ENCODE assay signal across 20 cellular contexts in the genomic region with DNA sequence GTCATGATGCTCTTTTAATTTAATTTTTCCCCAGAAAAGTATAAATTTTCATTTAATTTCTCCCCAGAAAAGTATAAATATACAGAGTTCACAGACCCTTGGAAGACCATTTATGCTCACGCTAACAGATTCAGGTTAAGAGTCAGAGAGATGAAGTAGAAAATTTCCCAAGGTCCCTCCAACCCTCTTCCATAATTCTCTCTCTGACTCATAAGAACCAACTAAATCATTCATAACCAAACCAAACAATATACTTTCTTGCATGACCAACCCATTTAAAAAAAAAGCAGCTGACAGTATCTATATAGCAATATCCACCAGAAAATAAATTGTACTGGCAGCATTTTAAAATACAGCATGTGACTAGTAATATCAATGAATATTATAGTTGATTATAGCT. TPM values are rescaled to one million over a fixed set of nuclear protein-coding genes. Genes with fewer than 3 reads are reported as not detected.
A peak's percentile ranks its signal among the peaks of the same experiment; 100 is the strongest.
DNase-seq lines count a peak whose midpoint lies in the region; ATAC-seq and TF ChIP-seq lines count a peak whose summit lies in the region.
"Had no signal": no experiment of that assay in that cellular context is flagged by ENCODE, and none has a peak within 500 bp of the region (broad histone marks: within the 10 kb centered on the region; RNA-seq: fewer than 3 reads in every experiment).

No MANE protein-coding gene starts in this region.

- TF ChIP-seq POLR2A in NB4 (IDR thresholded peaks at IDR 0.05; ENCODE audit: extremely low read depth, insufficient read length), result no peak

- H3K79me2 ChIP-seq in mammary epithelial cell (ENCODE audit: insufficient read depth, low read length), result peaks cover 49% of the 10 kb centered on the region
- peaks cover 27% of the 10 kb centered on the region for H3K79me2 ChIP-seq in osteoblast (ENCODE audit: insufficient read depth, low read length)

- H3K4me3 ChIP-seq in HEK293 (ENCODE audit: low read depth, low read length), result no peak overlapping the region
- H3K4me3 ChIP-seq in NB4 (ENCODE audit: low read depth, low read length), result peak overlapping the region; percentile 21
- no peak overlapping the region for H3K4me3 ChIP-seq in mammary epithelial cell (replicated peaks in 1 of 3; ENCODE audit: insufficient read depth in 1 of 3, low read depth in 2 of 3, low read length in 3 of 3)
- H3K4me3 ChIP-seq in osteoblast (ENCODE audit: insufficient read depth, low read length), result no peak overlapping the region
- H3K4me3 ChIP-seq: GM23248 had no signal

- dilution Hi-C loops in mammary epithelial cell (cut with HindIII; ENCODE audit: low sequenced_read_pairs), result no loop called here

- CTCF ChIA-PET in HEK293 (lab: Yijun Ruan, JAX) (interaction anchor here (0.6 kb wide), 1 partner anchor 19 kb away, joined by 4 read pairs; no protein-coding TSS in a partner anchor), mammary epithelial cell (lab: Charles Lee; ENCODE audit: low non-redundant PET) (no interaction called here)

- 89% methylated on average over 1 of the region's 1 CpG for WGBS in mammary epithelial cell (ENCODE audit: low coverage, missing lambda C conversion rate)

- intact Hi-C loops in mammary epithelial cell (cut with micrococcal nuclease), result no loop called here

- H3K27me3 ChIP-seq in mammary epithelial cell (ENCODE audit: insufficient read depth, low read length) (no peaks in the 10 kb centered on the region), osteoblast (ENCODE audit: insufficient read depth, low read length) (no peaks in the 10 kb centered on the region)

- in situ Hi-C loops in mammary epithelial cell (cut with MboI; ENCODE audit: low sequenced_read_pairs in 2 of 2), result no loop called here

- H3K9ac ChIP-seq in mammary epithelial cell (ENCODE audit: insufficient read depth, low read length), result no peak overlapping the region
- H3K9ac ChIP-seq: GM23248 had no signal

- H3K36me3 ChIP-seq in HEK293 (ENCODE audit: control insufficient read depth in 2 of 2, insufficient read depth in 1 of 2, low read length in 2 of 2) (no peaks in the 10 kb centered on the region), mammary epithelial cell (ENCODE audit: insufficient read depth, low read length) (no peaks in the 10 kb centered on the region), osteoblast (ENCODE audit: insufficient read depth, low read length) (no peaks in the 10 kb centered on the region)

- H3K4me2 ChIP-seq in mammary epithelial cell (ENCODE audit: insufficient read depth, low read depth, low read length) (no peak overlapping the region), osteoblast (ENCODE audit: insufficient read depth, low read length) (no peak overlapping the region)

- H3K4me1 ChIP-seq in HEK293 (ENCODE audit: control insufficient read depth, insufficient read depth, low read length), result peaks cover 5% of the 10 kb centered on the region
- H3K4me1 ChIP-seq in mammary epithelial cell (ENCODE audit: insufficient read depth, low read length), result peaks cover 5% of the 10 kb centered on the region
- peaks cover 7% of the 10 kb centered on the region for H3K4me1 ChIP-seq in osteoblast (ENCODE audit: insufficient read depth, low read length)

- H3K9me3 ChIP-seq in HEK293 (ENCODE audit: control insufficient read depth, insufficient read depth, low read depth, low read length) (no peaks in the 10 kb centered on the region), mammary epithelial cell (replicated peaks; ENCODE audit: insufficient read depth, low read length) (no peaks in the 10 kb centered on the region), osteoblast (ENCODE audit: low read depth, low read length) (no peaks in the 10 kb centered on the region)
- H3K9me3 ChIP-seq: Caco-2 had no signal

- no peak overlapping the region for H2AFZ ChIP-seq in mammary epithelial cell (ENCODE audit: low read depth, low read length)
- H2AFZ ChIP-seq in osteoblast (ENCODE audit: low read length), result no peak overlapping the region
- H2AFZ ChIP-seq: GM23248 had no signal

- H3K27ac ChIP-seq in HEK293 (ENCODE audit: extremely low read depth, low read depth, low read length) (no peak overlapping the region), mammary epithelial cell (ENCODE audit: insufficient read depth, low read depth, low read length) (no peak overlapping the region), osteoblast (ENCODE audit: low read depth, low read length) (no peak overlapping the region)
- H3K27ac ChIP-seq: C4-2B, GM23248, RWPE1 had no signal

- POLR2A ChIA-PET in HEK293 (lab: Yijun Ruan, JAX), result no interaction called here

- no peaks in the 10 kb centered on the region for H4K20me1 ChIP-seq in mammary epithelial cell (ENCODE audit: insufficient read depth, low read length)
- no peaks in the 10 kb centered on the region for H4K20me1 ChIP-seq in osteoblast (ENCODE audit: insufficient read depth, low read length)

- no peak for TF ChIP-seq CTCF in HEK293 (tag by site-specific recombination; IDR thresholded peaks at IDR 0.05)
- TF ChIP-seq CTCF in NB4 (IDR thresholded peaks at IDR 0.05; ENCODE audit: low read depth, low read length), result no peak
- no peak for TF ChIP-seq CTCF in mammary epithelial cell (conservative IDR thresholded peaks at IDR 0.05 in 1 of 2, IDR thresholded peaks at IDR 0.05 in 1 of 2; ENCODE audit: extremely low read depth in 1 of 2, insufficient read depth in 1 of 2, low read depth in 1 of 2, low read length in 2 of 2)
- TF ChIP-seq CTCF in osteoblast (IDR thresholded peaks at IDR 0.05; ENCODE audit: extremely low read depth, low read depth, low read length), result no peak

- ATAC-seq in GM21423 (IDR thresholded peaks at IDR 0.05; ENCODE audit: unreplicated experiment) (no peak), GM19324 (IDR thresholded peaks at IDR 0.05; ENCODE audit: low FRiP score, unreplicated experiment) (no peak)
- ATAC-seq: CD8-positive, alpha-beta T cell had no signal

- no TSS peak for BruUV-seq in mammary epithelial cell (replicated peaks; lab: Mats Ljungman, UMichigan)

- DNase-seq in NB4 (ENCODE audit: low read depth) (no peak), mammary epithelial cell (peak; percentile 9), osteoblast (ENCODE audit: insufficient read length, low spot score, missing footprints) (peak; percentile 71), NCI-H526 treated with DMSO at 0.1 percent for 48 hours (lab: John Stamatoyannopoulos, UW) (no peak)
- DNase-seq: Caco-2; CD8-positive, alpha-beta T cell; DMS79 treated with DMSO at 0.1 percent for 48 hours; GM23248; H7; IMR-90; KG1; NCI-H2029 treated with DMSO at 0.1 percent for 48 hours; NCI-H446 treated with DMSO at 0.1 percent for 48 hours; NCI-H526; SHP77 had no signal

TF ChIP-seq in HEK293, 187 proteins besides CTCF, POLR2A, EP300 and RAD21:
- TF ChIP-seq, protein P1, sequence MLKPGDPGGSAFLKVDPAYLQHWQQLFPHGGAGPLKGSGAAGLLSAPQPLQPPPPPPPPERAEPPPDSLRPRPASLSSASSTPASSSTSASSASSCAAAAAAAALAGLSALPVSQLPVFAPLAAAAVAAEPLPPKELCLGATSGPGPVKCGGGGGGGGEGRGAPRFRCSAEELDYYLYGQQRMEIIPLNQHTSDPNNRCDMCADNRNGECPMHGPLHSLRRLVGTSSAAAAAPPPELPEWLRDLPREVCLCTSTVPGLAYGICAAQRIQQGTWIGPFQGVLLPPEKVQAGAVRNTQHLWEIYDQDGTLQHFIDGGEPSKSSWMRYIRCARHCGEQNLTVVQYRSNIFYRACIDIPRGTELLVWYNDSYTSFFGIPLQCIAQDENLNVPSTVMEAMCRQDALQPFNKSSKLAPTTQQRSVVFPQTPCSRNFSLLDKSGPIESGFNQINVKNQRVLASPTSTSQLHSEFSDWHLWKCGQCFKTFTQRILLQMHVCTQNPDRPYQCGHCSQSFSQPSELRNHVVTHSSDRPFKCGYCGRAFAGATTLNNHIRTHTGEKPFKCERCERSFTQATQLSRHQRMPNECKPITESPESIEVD (tag by site-specific recombination; IDR thresholded peaks at IDR 0.05), result peak; percentile 25; the same call in 1 of the 2 replicates
- TF ChIP-seq ZNF121 (tag by site-specific recombination; IDR thresholded peaks at IDR 0.05), result no peak
- TF ChIP-seq ZNF658 (tag by site-specific recombination; IDR thresholded peaks at IDR 0.05), result no peak
- TF ChIP-seq ZNF791 (tag by site-specific recombination; IDR thresholded peaks at IDR 0.05), result no peak
- no peak for TF ChIP-seq ZNF2 (tag by site-specific recombination; IDR thresholded peaks at IDR 0.05)
- no peak for TF ChIP-seq ZNF621 (tag by site-specific recombination; IDR thresholded peaks at IDR 0.05)
- no peak for TF ChIP-seq ZNF76 (tag by site-specific recombination; IDR thresholded peaks at IDR 0.05; ENCODE audit: borderline replicate concordance, low read depth)
TF ChIP-seq in HEK293: peak in this region for 1.

RNA-seq across cellular contexts. Expression of a gene that starts 3.9 kb away (rescaled TPM):
- 10 to 100 TPM in 1 of 2 donors, 1 to 10 TPM in 1; 6.5 to 10.8 TPM for total RNA-seq in mammary epithelial cell
- polyA plus RNA-seq in mammary epithelial cell, result 3.5 TPM
- 8.6 TPM for polyA minus RNA-seq in mammary epithelial cell
- 12.4 and 12.7 TPM in 2 replicates for total RNA-seq in osteoblast

Comparison
In these comparisons a context has a peak if more than half of its experiments do, and no peak if none do; other contexts are left out.
1. DNase-seq: peak in mammary epithelial cell (single experiment) and osteoblast (single experiment); none in NB4 (single experiment) and NCI-H526 treated with DMSO at 0.1 percent for 48 hours (single experiment).